15 cellular contexts compared by ENCODE assay signal in genomic region chr5:137114529-137114928, GRCh38.
DNase-seq lines count a peak whose midpoint lies in the region; ATAC-seq and TF ChIP-seq lines count a peak whose summit lies in the region.
"Had no signal": no experiment of that assay in that cellular context is flagged by ENCODE, and none has a peak within 500 bp of the region (broad histone marks: within the 10 kb centered on the region; RNA-seq: fewer than 3 reads in every experiment).

No MANE protein-coding gene starts in this region.

- no peak overlapping the region for H3K4me3 ChIP-seq in osteoblast (ENCODE audit: insufficient read depth, low read length)
- H3K4me3 ChIP-seq: SJCRH30, suprapubic skin had no signal

- POLR2A ChIA-PET in naive thymus-derived CD8-positive, alpha-beta T cell (lab: Charles Lee), result no interaction called here

- H3K27me3 Mint-ChIP-seq in activated T-helper 1 cell treated with anti-CD3 and anti-CD28 coated beads, Interleukin-12 subunit alpha, Interleukin-12 subunit beta, Interleukin-2, Interleukin-4 antibody, amounts not matched to agents 30 ng/mL and 10 ng/mL and 1 ng/mL, durations not matched to agents 14 hours and 24 hours and 36 hours (ENCODE audit: insufficient read depth), result peaks cover 3% of the 10 kb centered on the region
- H3K27me3 Mint-ChIP-seq in naive thymus-derived CD8-positive, alpha-beta T cell, result peaks cover 3 to 23% (median 7%) of the 10 kb centered on the region in 5 donors

- H3K36me3 Mint-ChIP-seq in activated T-helper 1 cell treated with anti-CD3 and anti-CD28 coated beads, Interleukin-12 subunit alpha, Interleukin-12 subunit beta, Interleukin-2, Interleukin-4 antibody, amounts not matched to agents 30 ng/mL and 10 ng/mL and 1 ng/mL, durations not matched to agents 14 hours and 24 hours and 36 hours (ENCODE audit: low read depth), result no peaks in the 10 kb centered on the region
- H3K36me3 Mint-ChIP-seq in naive thymus-derived CD8-positive, alpha-beta T cell, result no peaks in the 10 kb centered on the region
- H3K36me3 Mint-ChIP-seq: memory B cell had no signal

- H3K4me1 Mint-ChIP-seq in activated T-helper 1 cell treated with anti-CD3 and anti-CD28 coated beads, Interleukin-12 subunit alpha, Interleukin-12 subunit beta, Interleukin-2, Interleukin-4 antibody, amounts not matched to agents 30 ng/mL and 10 ng/mL and 1 ng/mL, durations not matched to agents 14 hours and 24 hours and 36 hours (ENCODE audit: low read depth), result no peaks in the 10 kb centered on the region
- peaks cover 0 to 1% (median 0%) of the 10 kb centered on the region in 4 donors for H3K4me1 Mint-ChIP-seq in naive thymus-derived CD8-positive, alpha-beta T cell
- H3K4me1 Mint-ChIP-seq: memory B cell had no signal

- DNase-seq in ELR (ENCODE audit: low read depth), result peak; percentile 63
- DNase-seq in NCI-H69 (lab: John Stamatoyannopoulos, UW), result peak; percentile 91
- DNase-seq in epithelial cell of prostate (ENCODE audit: low read depth, low spot score), result peak; percentile 43
- DNase-seq in osteoblast (ENCODE audit: insufficient read length, low spot score, missing footprints), result peak; percentile 73
- no peak for DNase-seq in NCI-H1417 treated with DMSO at 0.1 percent for 48 hours (lab: John Stamatoyannopoulos, UW)
- no peak for DNase-seq in activated T-helper 1 cell treated with anti-CD3 and anti-CD28 coated beads, Interleukin-12 subunit alpha, Interleukin-12 subunit beta, Interleukin-2, Interleukin-4 antibody, amounts not matched to agents 30 ng/mL and 10 ng/mL and 1 ng/mL, durations not matched to agents 14 hours and 24 hours and 36 hours (ENCODE audit: low spot score)
- no peak for DNase-seq in naive thymus-derived CD8-positive, alpha-beta T cell
- DNase-seq: activated CD8-positive, alpha-beta memory T cell treated with anti-CD3 and anti-CD28 coated beads for 24 hours; activated gamma-delta T cell treated with Interleukin-2 at 50 U/mL for 16 hours; NCI-H1105; NCI-H524; SJCRH30; stimulated activated CD4-positive, alpha-beta T cell treated with anti-CD3 and anti-CD28 coated beads, Interleukin-12 subunit alpha, Interleukin-12 subunit beta, amount 100 ng/mL, for 4 hours had no signal

- no peaks in the 10 kb centered on the region for H3K9me3 Mint-ChIP-seq in activated T-helper 1 cell treated with anti-CD3 and anti-CD28 coated beads, Interleukin-12 subunit alpha, Interleukin-12 subunit beta, Interleukin-2, Interleukin-4 antibody, amounts not matched to agents 30 ng/mL and 10 ng/mL and 1 ng/mL, durations not matched to agents 14 hours and 24 hours and 36 hours
- H3K9me3 Mint-ChIP-seq in naive thymus-derived CD8-positive, alpha-beta T cell, result peaks cover 0 to 17% (median 0%) of the 10 kb centered on the region in 9 donors
- H3K9me3 Mint-ChIP-seq: memory B cell had no signal

- no peaks in the 10 kb centered on the region for H4K20me1 ChIP-seq in osteoblast (ENCODE audit: insufficient read depth, low read length)

- H3K4me2 ChIP-seq in osteoblast (ENCODE audit: insufficient read depth, low read length), result peak overlapping the region; percentile 29

- no peak overlapping the region for H3K4me3 Mint-ChIP-seq in activated T-helper 1 cell treated with anti-CD3 and anti-CD28 coated beads, Interleukin-12 subunit alpha, Interleukin-12 subunit beta, Interleukin-2, Interleukin-4 antibody, amounts not matched to agents 30 ng/mL and 10 ng/mL and 1 ng/mL, durations not matched to agents 14 hours and 24 hours and 36 hours
- H3K4me3 Mint-ChIP-seq in naive thymus-derived CD8-positive, alpha-beta T cell, result no peak overlapping the region
- H3K4me3 Mint-ChIP-seq: memory B cell had no signal

- peak; percentile 17 for TF ChIP-seq CTCF in osteoblast (IDR thresholded peaks at IDR 0.05; ENCODE audit: extremely low read depth, low read depth, low read length)

- peaks cover 22% of the 10 kb centered on the region for H3K4me1 ChIP-seq in osteoblast (ENCODE audit: insufficient read depth, low read length)
- H3K4me1 ChIP-seq: SJCRH30, suprapubic skin had no signal

- no peaks in the 10 kb centered on the region for H3K9me3 ChIP-seq in osteoblast (ENCODE audit: low read depth, low read length)
- H3K9me3 ChIP-seq: SJCRH30, suprapubic skin had no signal

- no peaks in the 10 kb centered on the region for H3K79me2 ChIP-seq in osteoblast (ENCODE audit: insufficient read depth, low read length)

- H3K27ac Mint-ChIP-seq in activated T-helper 1 cell treated with anti-CD3 and anti-CD28 coated beads, Interleukin-12 subunit alpha, Interleukin-12 subunit beta, Interleukin-2, Interleukin-4 antibody, amounts not matched to agents 30 ng/mL and 10 ng/mL and 1 ng/mL, durations not matched to agents 14 hours and 24 hours and 36 hours, result no peak overlapping the region
- H3K27ac Mint-ChIP-seq in naive thymus-derived CD8-positive, alpha-beta T cell, result no peak overlapping the region
- H3K27ac Mint-ChIP-seq: memory B cell had no signal

- H3K27ac ChIP-seq in epithelial cell of prostate, result no peak overlapping the region
- H3K27ac ChIP-seq in osteoblast (ENCODE audit: low read depth, low read length), result peak overlapping the region; percentile 64
- H3K27ac ChIP-seq: SJCRH30, suprapubic skin had no signal

- H2AFZ ChIP-seq in osteoblast (ENCODE audit: low read length), result no peak overlapping the region

- ATAC-seq in naive thymus-derived CD8-positive, alpha-beta T cell, result no peak

- intact Hi-C loops in activated T-helper 1 cell treated with anti-CD3 and anti-CD28 coated beads, Interleukin-12 subunit alpha, Interleukin-12 subunit beta, Interleukin-2, Interleukin-4 antibody, amounts not matched to agents 30 ng/mL and 10 ng/mL and 1 ng/mL, durations not matched to agents 14 hours and 24 hours and 36 hours (cut with micrococcal nuclease), result no loop called here

- H3K27me3 ChIP-seq in osteoblast (ENCODE audit: insufficient read depth, low read length), result no peaks in the 10 kb centered on the region
- H3K27me3 ChIP-seq: suprapubic skin had no signal

- H3K36me3 ChIP-seq in osteoblast (ENCODE audit: insufficient read depth, low read length), result peaks cover 19% of the 10 kb centered on the region
- H3K36me3 ChIP-seq: SJCRH30, suprapubic skin had no signal

Comparison
In these comparisons a context has a peak if more than half of its experiments do, and no peak if none do; other contexts are left out.
1. DNase-seq: peak in ELR (single experiment), NCI-H69 (single experiment), epithelial cell of prostate (single experiment) and osteoblast (single experiment); none in NCI-H1417 treated with DMSO at 0.1 percent for 48 hours (single experiment), activated T-helper 1 cell treated with anti-CD3 and anti-CD28 coated beads, Interleukin-12 subunit alpha, Interleukin-12 subunit beta, Interleukin-2, Interleukin-4 antibody, amounts not matched to agents 30 ng/mL and 10 ng/mL and 1 ng/mL, durations not matched to agents 14 hours and 24 hours and 36 hours (single experiment) and naive thymus-derived CD8-positive, alpha-beta T cell (0 of 10).